23 cellular contexts compared by ENCODE assay signal in genomic region chr20:50975701-50976330, GRCh38.
"Had no signal": no experiment of that assay in that cellular context is flagged by ENCODE, and none has a peak within 500 bp of the region (broad histone marks: within the 10 kb centered on the region; RNA-seq: fewer than 3 reads in every experiment).

No MANE protein-coding gene starts in this region.

- H3K27ac Mint-ChIP-seq: T-cell; T-helper 1 cell treated with Interleukin-12 subunit alpha and Interleukin-12 subunit beta and Interleukin-4 antibody, amounts not matched to agents 30 μg/mL and 1 μg/mL, for 36 hours had no signal

- H3K9me3 ChIP-seq: SK-N-SH had no signal

- H3K4me2 ChIP-seq: SK-N-SH had no signal

- H3K9me3 Mint-ChIP-seq: IgD-negative memory B cell; T-cell; T-helper 1 cell treated with Interleukin-12 subunit alpha and Interleukin-12 subunit beta and Interleukin-4 antibody, amounts not matched to agents 30 μg/mL and 1 μg/mL, for 36 hours had no signal

- H3K9ac ChIP-seq: SK-N-SH had no signal

- DNase-seq: KBM-7, MV-4-11, NCI-H1048, NCI-H1105, NCI-H1417, NCI-H1436 treated with DMSO at 0.1 percent for 48 hours, NCI-H1694, NCI-H187 treated with DMSO at 0.1 percent for 48 hours, NCI-H2029 treated with DMSO at 0.1 percent for 48 hours, NCI-H2171 treated with DMSO at 0.1 percent for 48 hours, NCI-H345, NCI-H446 treated with DMSO at 0.1 percent for 48 hours, NCI-H510A treated with DMSO at 0.1 percent for 48 hours, NCI-H526, RPMI8226, SHP77, SK-N-SH, SW 1271, T-cell had no signal

- H3K4me3 Mint-ChIP-seq: IgD-negative memory B cell; T-cell; T-helper 1 cell treated with Interleukin-12 subunit alpha and Interleukin-12 subunit beta and Interleukin-4 antibody, amounts not matched to agents 30 μg/mL and 1 μg/mL, for 36 hours had no signal

- H3K9me2 ChIP-seq: SK-N-SH had no signal

- ATAC-seq: T-cell had no signal

- H3K36me3 Mint-ChIP-seq: IgD-negative memory B cell, T-cell had no signal

- FAIRE-seq: RCC 7860 had no signal

- H3K27ac ChIP-seq: HL-60 had no signal

- H3K4me1 Mint-ChIP-seq: IgD-negative memory B cell had no signal
